11 cellular contexts compared by ENCODE assay signal in the genomic region with DNA sequence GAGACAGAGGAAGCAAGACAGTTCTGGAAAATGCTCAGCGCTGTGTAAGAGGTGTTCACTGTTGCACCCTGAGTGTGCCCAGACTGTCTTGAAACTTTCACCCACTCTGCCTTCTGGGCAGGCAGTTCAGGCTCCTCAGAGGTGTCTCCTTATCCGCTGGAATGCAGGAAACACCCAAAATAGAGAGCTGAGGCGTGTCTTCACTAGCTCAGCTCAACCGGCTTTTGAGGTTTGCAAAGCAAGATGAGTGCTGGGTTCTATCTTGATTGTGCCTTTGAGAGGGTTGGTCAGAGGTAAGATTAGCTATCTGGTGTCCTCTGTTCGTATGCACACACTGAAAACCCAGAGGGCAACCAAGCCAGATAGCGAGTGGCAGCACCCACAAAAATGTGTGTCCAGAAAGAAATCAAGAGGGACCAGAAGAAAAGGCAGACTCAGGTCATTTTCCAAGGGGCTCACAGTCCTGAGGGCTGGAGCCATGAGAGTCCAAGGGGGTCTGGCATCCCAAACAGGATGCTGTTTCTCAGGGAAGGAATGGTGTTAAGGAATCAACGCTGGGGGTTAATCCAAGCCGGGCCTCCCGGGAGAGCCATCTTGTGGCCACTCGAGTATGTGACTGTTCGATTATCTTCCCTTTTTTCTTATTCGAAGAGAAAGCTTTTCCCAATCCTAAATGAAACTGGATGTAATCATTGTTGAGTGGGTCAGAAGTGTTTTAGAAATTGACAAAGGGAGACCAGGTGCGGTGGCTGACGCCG. TPM values are rescaled to one million over a fixed set of nuclear protein-coding genes. Genes with fewer than 3 reads are reported as not detected.
DNase-seq lines count a peak whose midpoint lies in the region; FAIRE-seq and TF ChIP-seq lines count a peak whose summit lies in the region.
"Had no signal": no experiment of that assay in that cellular context is flagged by ENCODE, and none has a peak within 500 bp of the region (broad histone marks: within the 10 kb centered on the region; RNA-seq: fewer than 3 reads in every experiment).

No MANE protein-coding gene starts in this region.

- H4K20me1 ChIP-seq in PC-9 (ENCODE audit: insufficient read depth): no peaks in the 10 kb centered on the region

- H3F3A ChIP-seq in PC-9 (ENCODE audit: insufficient read depth, low read depth): no peaks in the 10 kb centered on the region

- DNase-seq in PC-9: peak in 1 of 2 experiments; percentile 41
- no peak for DNase-seq in esophagus squamous epithelium (lab: John Stamatoyannopoulos, UW)
- peak; percentile 15 for DNase-seq in small intestine
- no peak for DNase-seq in GM10248 (ENCODE audit: extremely low spot score)
- DNase-seq in T1000 (lab: John Stamatoyannopoulos, UW): no peak
- DNase-seq in NCI-H748 treated with DMSO at 0.1 percent for 48 hours (lab: John Stamatoyannopoulos, UW): no peak
- DNase-seq: activated CD4-positive, CD25-positive, alpha-beta regulatory T cell; immature natural killer cell; NCI-H2171 treated with DMSO at 0.1 percent for 48 hours had no signal

- H3K27ac ChIP-seq in PC-9 (no peak overlapping the region), esophagus squamous epithelium (peak overlapping the region; percentile 29 to 68 (median 62)), small intestine (ENCODE audit: low read depth in 1 of 2, low read length in 1 of 2) (no peak overlapping the region)

- FAIRE-seq in small intestine (lab: Jason Lieb, UNC): no peak

- TF ChIP-seq POLR2A in esophagus squamous epithelium (IDR thresholded peaks at IDR 0.05): no peak

- TF ChIP-seq CTCF in GM12872 (IDR thresholded peaks at IDR 0.05; ENCODE audit: insufficient read depth, low read depth, low read length) (0 out of 3 replicates have a peak, but pooled peaks have one; percentile 2), PC-9 (conservative IDR thresholded peaks at IDR 0.05) (peak; percentile 38; the same call in 1 of the 2 replicates), esophagus squamous epithelium (IDR thresholded peaks at IDR 0.05) (peak in 2 of 6 experiments; percentile 4 to 39), GM10248 (IDR thresholded peaks at IDR 0.05; ENCODE audit: control extremely low read depth, extremely low read depth, low read depth, missing control alignments) (no peak)

- H3K4me3 ChIP-seq in PC-9: no peak overlapping the region
- no peak overlapping the region for H3K4me3 ChIP-seq in esophagus squamous epithelium
- H3K4me3 ChIP-seq in small intestine (ENCODE audit: low read depth in 1 of 2, low read length in 2 of 2): no peak overlapping the region
- H3K4me3 ChIP-seq: skin epidermis had no signal

- no peaks in the 10 kb centered on the region for H3K9me2 ChIP-seq in PC-9 (ENCODE audit: insufficient read depth)

- intact Hi-C loops in PC-9 (cut with micrococcal nuclease; ENCODE audit: unreplicated experiment): no loop called here
- intact Hi-C loops in esophagus squamous epithelium (cut with DNase I): no loop called here

- H3K27me3 ChIP-seq in PC-9 (ENCODE audit: insufficient read depth, low read depth) (peaks cover 17% of the 10 kb centered on the region; the same call in 1 of the 2 replicates), esophagus squamous epithelium (no peaks in the 10 kb centered on the region), small intestine (ENCODE audit: control insufficient read depth in 2 of 2, insufficient read depth in 2 of 2, low read length in 2 of 2) (no peaks in the 10 kb centered on the region)

- WGBS in esophagus squamous epithelium, 2 donors: 32 to 37% methylated on average over 9 to 15 of the region's 15 CpGs
- WGBS in small intestine, 3 donors: 50 to 52% (median 52%) methylated on average over 15 of the region's 15 CpGs

- no peak overlapping the region for H2AFZ ChIP-seq in PC-9

- H3K79me2 ChIP-seq in PC-9 (ENCODE audit: low read depth): no peaks in the 10 kb centered on the region

- no TSS peak for BruUV-seq in PC-9 (replicated peaks; lab: Mats Ljungman, UMichigan)

- CTCF ChIA-PET in PC-9 (lab: Charles Lee): no interaction called here
- CTCF ChIA-PET in GM10248 (lab: Yijun Ruan, JAX): interaction anchor here (0.9 to 1.0 kb wide), 2 partner anchors 10 to 12 kb away, joined by 3 to 4 read pairs; no protein-coding TSS in a partner anchor

- H3K9me3 ChIP-seq in PC-9 (ENCODE audit: insufficient read depth, low read depth) (no peaks in the 10 kb centered on the region), esophagus squamous epithelium (no peaks in the 10 kb centered on the region), small intestine (ENCODE audit: control insufficient read depth, low read depth) (no peaks in the 10 kb centered on the region)

- POLR2A ChIA-PET in PC-9 (lab: Charles Lee; ENCODE audit: unreplicated experiment): no interaction called here
- POLR2A ChIA-PET in GM10248 (lab: Yijun Ruan, JAX): no interaction called here

- H3K4me2 ChIP-seq in PC-9: no peak overlapping the region

- H3K4me1 ChIP-seq in PC-9 (replicated peaks; ENCODE audit: insufficient read depth) (no peaks in the 10 kb centered on the region), esophagus squamous epithelium (peaks cover 4 to 19% (median 5%) of the 10 kb centered on the region in 3 donors), small intestine (ENCODE audit: control insufficient read depth in 2 of 2, insufficient read depth in 1 of 2, low read depth in 1 of 2, low read length in 1 of 2) (no peaks in the 10 kb centered on the region)

- H3K36me3 ChIP-seq in PC-9 (ENCODE audit: low read depth) (no peaks in the 10 kb centered on the region), esophagus squamous epithelium (no peaks in the 10 kb centered on the region), small intestine (ENCODE audit: control insufficient read depth in 2 of 2, insufficient read depth in 2 of 2, low read length in 2 of 2) (no peaks in the 10 kb centered on the region)

RNA-seq across cellular contexts. Expression of a gene that starts 47.1 kb away (rescaled TPM):
- total RNA-seq in PC-9 (2021) (not detected in 2 replicates), esophagus squamous epithelium (1 to 10 TPM; 2.0 to 2.5 (median 2.4) TPM)
- 100 to 1,000 TPM in 1 of 3 donors, 10 to 100 TPM in 2; 18.8 to 104 (median 53.5) TPM for polyA plus RNA-seq in small intestine
- polyA plus RNA-seq: immature natural killer cell had no signal

Comparison
In these comparisons a context has a peak if more than half of its experiments do, and no peak if none do; other contexts are left out.
1. H3K27ac ChIP-seq: peak in esophagus squamous epithelium (4 of 4); none in PC-9 (single experiment) and small intestine (0 of 2).